Comparison of ENCODE assay signal across 8 cellular contexts in genomic region chr10:34391168-34391567, GRCh38.
A peak's percentile ranks its signal among the peaks of the same experiment; 100 is the strongest.
DNase-seq lines count a peak whose midpoint lies in the region; FAIRE-seq and TF ChIP-seq lines count a peak whose summit lies in the region.
"Not testable (repeated sequence)": the region's sequence is repeated elsewhere in the genome, so short reads cannot be mapped to it uniquely, and the experiment has no call there.

No MANE protein-coding gene starts in this region.

- not testable (repeated sequence) for TF ChIP-seq POLR2A in endothelial cell of umbilical vein (IDR thresholded peaks at IDR 0.05; ENCODE audit: low read depth, low read length)

- not testable (repeated sequence) for H3K36me3 Mint-ChIP-seq in neural crest cell (ENCODE audit: low read depth)

- not testable (repeated sequence) for H4K20me1 ChIP-seq in endothelial cell of umbilical vein (replicated peaks; ENCODE audit: control insufficient read depth, extremely low read depth, insufficient read depth, low read length)

- CTCF ChIA-PET in A673 (lab: Charles Lee) = interaction anchor here (0.6 to 1.1 kb wide), 2 partner anchors 23 to 309 kb away, joined by 3 to 5 read pairs; no protein-coding TSS in a partner anchor
- CTCF ChIA-PET in endothelial cell of umbilical vein (lab: Charles Lee) = interaction anchor here (0.7 to 1.9 kb wide), 7 partner anchors 8 to 1058 kb away, joined by 3 to 6 read pairs (median 3); no protein-coding TSS in a partner anchor

- TF ChIP-seq RAD21 in Ishikawa (IDR thresholded peaks at IDR 0.05; ENCODE audit: low read depth) = peak; percentile 20; the same call in 1 of the 2 replicates

- H3K4me3 Mint-ChIP-seq in neural crest cell = peak overlapping the region; percentile 35

- peak; percentile 56 for DNase-seq in A673 (ENCODE audit: low spot score)
- DNase-seq in NCI-H748 (lab: John Stamatoyannopoulos, UW; ENCODE audit: unreplicated experiment) = peak; percentile 74
- peak; percentile 24 for DNase-seq in endothelial cell of umbilical vein (ENCODE audit: low read depth, low spot score)
- not testable (repeated sequence) for DNase-seq in left ventricle myocardium inferior; neural crest cell (ENCODE audit: low read depth, low spot score)

- H3K9me1 ChIP-seq in endothelial cell of umbilical vein (replicated peaks; ENCODE audit: control insufficient read depth, extremely low read depth, insufficient read depth, low read length) = not testable (repeated sequence)

- FAIRE-seq in G401.6 (lab: Jason Lieb, UNC) = peak; percentile 36
- FAIRE-seq in endothelial cell of umbilical vein (lab: Jason Lieb, UNC) = not testable (repeated sequence)

- H3K79me2 ChIP-seq in endothelial cell of umbilical vein (ENCODE audit: control insufficient read depth, insufficient read depth, low read length) = not testable (repeated sequence)

- intact Hi-C loops in A673 (cut with micrococcal nuclease; ENCODE audit: unreplicated experiment) (loop anchor here (5.0 to 10.0 kb wide), 2 partner anchors 459 to 1056 kb away; partner anchors contain the start of gene NRP1), endothelial cell of umbilical vein (cut with micrococcal nuclease) (loop anchor here (2.0 kb wide), 1 partner anchor 1060 kb away; no protein-coding TSS in a partner anchor)
- intact Hi-C loops in left ventricle myocardium inferior (cut with micrococcal nuclease) = not testable (repeated sequence)

- not testable (repeated sequence) for H2AFZ ChIP-seq in endothelial cell of umbilical vein (ENCODE audit: low read depth, low read length)

- dilution Hi-C loops in endothelial cell of umbilical vein (cut with MboI; ENCODE audit: extremely low pct_ligation_motif_present, low sequenced_read_pairs) = not testable (repeated sequence)

- not testable (repeated sequence) for H3K4me1 ChIP-seq in A673 (ENCODE audit: insufficient read depth, low read length, poor library complexity, severe bottlenecking); endothelial cell of umbilical vein (ENCODE audit: control insufficient read depth, extremely low read depth, insufficient read depth, low read length); left ventricle myocardium inferior

- H3K27ac ChIP-seq in A673 (ENCODE audit: low read depth, low read length, poor library complexity, severe bottlenecking); VCaP; endothelial cell of umbilical vein (ENCODE audit: insufficient read depth, low read depth, low read length); left ventricle myocardium inferior (replicated peaks): not testable (repeated sequence)

- not testable (repeated sequence) for H3K4me2 ChIP-seq in endothelial cell of umbilical vein (ENCODE audit: insufficient read depth, low read length)

- POLR2A ChIA-PET in A673 (lab: Charles Lee; ENCODE audit: low non-redundant PET) = interaction anchor here (0.7 kb wide), 2 partner anchors 229 to 603 kb away, joined by 5 to 8 read pairs; no protein-coding TSS in a partner anchor
- POLR2A ChIA-PET in endothelial cell of umbilical vein (lab: Charles Lee) = not testable (repeated sequence)

- H3K9me3 ChIP-seq in A673 (ENCODE audit: low read depth, low read length, poor library complexity, severe bottlenecking); endothelial cell of umbilical vein (replicated peaks; ENCODE audit: control insufficient read depth, insufficient read depth, low read length); left ventricle myocardium inferior (replicated peaks): not testable (repeated sequence)

- TF ChIP-seq CTCF in A673 (conservative IDR thresholded peaks at IDR 0.05; ENCODE audit: low read depth, low read length) = peak; percentile 62
- peak; percentile 47 for TF ChIP-seq CTCF in VCaP (conservative IDR thresholded peaks at IDR 0.05)
- TF ChIP-seq CTCF in endothelial cell of umbilical vein (IDR thresholded peaks at IDR 0.05; ENCODE audit: extremely low read depth in 1 of 2, insufficient read depth in 1 of 2, low read depth in 1 of 2, low read length in 2 of 2) = not testable (repeated sequence)
- peak; percentile 30 for TF ChIP-seq CTCF in left ventricle myocardium inferior (IDR thresholded peaks at IDR 0.05; ENCODE audit: borderline replicate concordance)
- TF ChIP-seq CTCF in neural crest cell (conservative IDR thresholded peaks at IDR 0.05) = peak; percentile 10

- H3K27me3 Mint-ChIP-seq in neural crest cell (ENCODE audit: low read depth) = not testable (repeated sequence)

- TF ChIP-seq EP300 in Ishikawa (IDR thresholded peaks at IDR 0.05; ENCODE audit: borderline replicate concordance) = not testable (repeated sequence)

- H3K36me3 ChIP-seq in A673 (ENCODE audit: insufficient read depth, low read length, poor library complexity, severe bottlenecking); endothelial cell of umbilical vein (ENCODE audit: control insufficient read depth in 2 of 2, extremely low read depth in 1 of 2, insufficient read depth in 2 of 2, low read length in 2 of 2); left ventricle myocardium inferior: not testable (repeated sequence)

- not testable (repeated sequence) for H3K27me3 ChIP-seq in A673 (replicated peaks; ENCODE audit: insufficient read depth, low read depth, low read length, poor library complexity); endothelial cell of umbilical vein (ENCODE audit: control insufficient read depth in 2 of 2, insufficient read depth in 2 of 2, low read length in 2 of 2); left ventricle myocardium inferior (ENCODE audit: low read depth)

- not testable (repeated sequence) for H3K9me3 Mint-ChIP-seq in neural crest cell

- peaks cover 30% of the 10 kb centered on the region for H3K4me1 Mint-ChIP-seq in neural crest cell

- H3K9ac ChIP-seq in endothelial cell of umbilical vein (replicated peaks; ENCODE audit: extremely low read depth, insufficient read depth, low read length) = not testable (repeated sequence)

- H3K4me3 ChIP-seq in A673 (ENCODE audit: low read depth, low read length, poor library complexity, severe bottlenecking); endothelial cell of umbilical vein (replicated peaks in 1 of 3; ENCODE audit: insufficient read depth in 1 of 3, low read depth in 1 of 3, low read length in 3 of 3); left ventricle myocardium inferior: not testable (repeated sequence)

- not testable (repeated sequence) for BruUV-seq in A673 (replicated peaks; lab: Mats Ljungman, UMichigan); endothelial cell of umbilical vein (replicated peaks; lab: Mats Ljungman, UMichigan)

- H3K27ac Mint-ChIP-seq in neural crest cell (ENCODE audit: unreplicated experiment) = not testable (repeated sequence)
